Comparison of ENCODE assay signal across 1 cellular context in the genomic region with DNA sequence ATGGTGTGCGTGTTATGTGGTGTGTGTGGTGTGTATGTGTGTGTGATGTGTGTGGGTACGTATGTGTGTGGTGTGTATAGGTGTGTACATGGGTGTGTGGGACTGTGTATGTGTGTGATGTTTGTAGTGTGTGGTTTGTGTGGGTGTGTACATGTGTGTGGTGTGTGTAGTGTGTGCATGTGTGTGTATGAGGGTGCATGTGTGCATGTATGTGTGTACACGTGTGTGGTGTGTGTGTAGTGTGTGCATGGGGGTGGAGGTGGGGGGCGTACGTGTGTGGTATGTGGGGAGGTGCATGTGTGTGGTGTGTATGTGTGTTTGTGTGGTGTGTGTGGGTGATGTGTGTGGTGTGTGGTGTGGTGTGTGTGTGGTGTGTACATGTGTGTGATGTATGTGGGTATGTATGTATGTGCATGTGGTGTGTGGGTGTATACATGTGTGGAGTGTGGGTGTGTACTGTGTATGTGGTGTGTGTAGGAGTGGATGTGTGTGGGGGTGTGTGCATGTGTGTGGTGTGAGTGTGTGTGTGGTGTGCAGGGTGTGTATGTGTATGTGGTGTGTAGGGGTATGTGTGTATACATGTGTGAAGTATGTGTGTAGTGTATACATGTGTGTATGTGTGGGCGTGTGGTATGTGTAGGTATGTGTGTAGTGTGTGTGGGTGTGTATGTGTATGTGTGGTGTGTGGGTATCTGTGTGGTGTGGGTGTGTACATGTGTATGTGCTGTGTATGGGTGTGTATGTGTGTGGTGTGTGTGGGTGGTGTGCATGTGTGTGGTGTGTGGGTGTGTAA.
TF ChIP-seq lines count a peak whose summit lies in the region.

No MANE protein-coding gene starts in this region.

TF ChIP-seq in HepG2, 621 proteins besides CTCF, POLR2A, EP300 and RAD21 (continued from another document):
- no peak for TF ChIP-seq ZNF207 (IDR thresholded peaks at IDR 0.05; ENCODE audit: borderline replicate concordance)
- TF ChIP-seq ZNF558 (CRISPR knock-in tag; IDR thresholded peaks at IDR 0.05; ENCODE audit: borderline replicate concordance): no peak
- TF ChIP-seq ZNF530 (CRISPR knock-in tag; IDR thresholded peaks at IDR 0.05; ENCODE audit: low read depth): no peak
- TF ChIP-seq NBN (conservative IDR thresholded peaks at IDR 0.05): 0 out of 2 replicates have a peak, but pooled peaks have one; percentile 56
- no peak for TF ChIP-seq ZBTB7A (CRISPR knock-in tag; IDR thresholded peaks at IDR 0.05)
- TF ChIP-seq, protein P1, sequence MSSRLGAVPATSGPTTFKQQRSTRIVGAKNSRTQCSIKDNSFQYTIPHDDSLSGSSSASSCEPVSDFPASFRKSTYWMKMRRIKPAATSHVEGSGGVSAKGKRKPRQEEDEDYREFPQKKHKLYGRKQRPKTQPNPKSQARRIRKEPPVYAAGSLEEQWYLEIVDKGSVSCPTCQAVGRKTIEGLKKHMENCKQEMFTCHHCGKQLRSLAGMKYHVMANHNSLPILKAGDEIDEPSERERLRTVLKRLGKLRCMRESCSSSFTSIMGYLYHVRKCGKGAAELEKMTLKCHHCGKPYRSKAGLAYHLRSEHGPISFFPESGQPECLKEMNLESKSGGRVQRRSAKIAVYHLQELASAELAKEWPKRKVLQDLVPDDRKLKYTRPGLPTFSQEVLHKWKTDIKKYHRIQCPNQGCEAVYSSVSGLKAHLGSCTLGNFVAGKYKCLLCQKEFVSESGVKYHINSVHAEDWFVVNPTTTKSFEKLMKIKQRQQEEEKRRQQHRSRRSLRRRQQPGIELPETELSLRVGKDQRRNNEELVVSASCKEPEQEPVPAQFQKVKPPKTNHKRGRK (CRISPR knock-in tag; IDR thresholded peaks at IDR 0.05): no peak
- TF ChIP-seq, protein P2, sequence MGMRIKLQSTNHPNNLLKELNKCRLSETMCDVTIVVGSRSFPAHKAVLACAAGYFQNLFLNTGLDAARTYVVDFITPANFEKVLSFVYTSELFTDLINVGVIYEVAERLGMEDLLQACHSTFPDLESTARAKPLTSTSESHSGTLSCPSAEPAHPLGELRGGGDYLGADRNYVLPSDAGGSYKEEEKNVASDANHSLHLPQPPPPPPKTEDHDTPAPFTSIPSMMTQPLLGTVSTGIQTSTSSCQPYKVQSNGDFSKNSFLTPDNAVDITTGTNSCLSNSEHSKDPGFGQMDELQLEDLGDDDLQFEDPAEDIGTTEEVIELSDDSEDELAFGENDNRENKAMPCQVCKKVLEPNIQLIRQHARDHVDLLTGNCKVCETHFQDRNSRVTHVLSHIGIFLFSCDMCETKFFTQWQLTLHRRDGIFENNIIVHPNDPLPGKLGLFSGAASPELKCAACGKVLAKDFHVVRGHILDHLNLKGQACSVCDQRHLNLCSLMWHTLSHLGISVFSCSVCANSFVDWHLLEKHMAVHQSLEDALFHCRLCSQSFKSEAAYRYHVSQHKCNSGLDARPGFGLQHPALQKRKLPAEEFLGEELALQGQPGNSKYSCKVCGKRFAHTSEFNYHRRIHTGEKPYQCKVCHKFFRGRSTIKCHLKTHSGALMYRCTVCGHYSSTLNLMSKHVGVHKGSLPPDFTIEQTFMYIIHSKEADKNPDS (CRISPR knock-in tag; IDR thresholded peaks at IDR 0.05): no peak
- TF ChIP-seq YEATS4 (CRISPR knock-in tag; IDR thresholded peaks at IDR 0.05; ENCODE audit: borderline replicate concordance): no peak
- TF ChIP-seq, protein P3, sequence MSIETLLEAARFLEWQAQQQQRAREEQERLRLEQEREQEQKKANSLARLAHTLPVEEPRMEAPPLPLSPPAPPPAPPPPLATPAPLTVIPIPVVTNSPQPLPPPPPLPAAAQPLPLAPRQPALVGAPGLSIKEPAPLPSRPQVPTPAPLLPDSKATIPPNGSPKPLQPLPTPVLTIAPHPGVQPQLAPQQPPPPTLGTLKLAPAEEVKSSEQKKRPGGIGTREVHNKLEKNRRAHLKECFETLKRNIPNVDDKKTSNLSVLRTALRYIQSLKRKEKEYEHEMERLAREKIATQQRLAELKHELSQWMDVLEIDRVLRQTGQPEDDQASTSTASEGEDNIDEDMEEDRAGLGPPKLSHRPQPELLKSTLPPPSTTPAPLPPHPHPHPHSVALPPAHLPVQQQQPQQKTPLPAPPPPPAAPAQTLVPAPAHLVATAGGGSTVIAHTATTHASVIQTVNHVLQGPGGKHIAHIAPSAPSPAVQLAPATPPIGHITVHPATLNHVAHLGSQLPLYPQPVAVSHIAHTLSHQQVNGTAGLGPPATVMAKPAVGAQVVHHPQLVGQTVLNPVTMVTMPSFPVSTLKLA (IDR thresholded peaks at IDR 0.05): peak; percentile 98
- TF ChIP-seq SRSF9 (IDR thresholded peaks at IDR 0.05; ENCODE audit: borderline replicate concordance, insufficient read depth, low read depth, low read length, poor library complexity, severe bottlenecking): no peak
- TF ChIP-seq ZFP41 (CRISPR knock-in tag; IDR thresholded peaks at IDR 0.05; ENCODE audit: borderline replicate concordance): no peak
- TF ChIP-seq, protein P4, sequence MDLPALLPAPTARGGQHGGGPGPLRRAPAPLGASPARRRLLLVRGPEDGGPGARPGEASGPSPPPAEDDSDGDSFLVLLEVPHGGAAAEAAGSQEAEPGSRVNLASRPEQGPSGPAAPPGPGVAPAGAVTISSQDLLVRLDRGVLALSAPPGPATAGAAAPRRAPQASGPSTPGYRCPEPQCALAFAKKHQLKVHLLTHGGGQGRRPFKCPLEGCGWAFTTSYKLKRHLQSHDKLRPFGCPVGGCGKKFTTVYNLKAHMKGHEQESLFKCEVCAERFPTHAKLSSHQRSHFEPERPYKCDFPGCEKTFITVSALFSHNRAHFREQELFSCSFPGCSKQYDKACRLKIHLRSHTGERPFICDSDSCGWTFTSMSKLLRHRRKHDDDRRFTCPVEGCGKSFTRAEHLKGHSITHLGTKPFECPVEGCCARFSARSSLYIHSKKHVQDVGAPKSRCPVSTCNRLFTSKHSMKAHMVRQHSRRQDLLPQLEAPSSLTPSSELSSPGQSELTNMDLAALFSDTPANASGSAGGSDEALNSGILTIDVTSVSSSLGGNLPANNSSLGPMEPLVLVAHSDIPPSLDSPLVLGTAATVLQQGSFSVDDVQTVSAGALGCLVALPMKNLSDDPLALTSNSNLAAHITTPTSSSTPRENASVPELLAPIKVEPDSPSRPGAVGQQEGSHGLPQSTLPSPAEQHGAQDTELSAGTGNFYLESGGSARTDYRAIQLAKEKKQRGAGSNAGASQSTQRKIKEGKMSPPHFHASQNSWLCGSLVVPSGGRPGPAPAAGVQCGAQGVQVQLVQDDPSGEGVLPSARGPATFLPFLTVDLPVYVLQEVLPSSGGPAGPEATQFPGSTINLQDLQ (CRISPR knock-in tag; IDR thresholded peaks at IDR 0.05): no peak
- TF ChIP-seq ESRRA (CRISPR knock-in tag; IDR thresholded peaks at IDR 0.05; ENCODE audit: low read depth): no peak
